Comparison of ENCODE assay signal across 33 cellular contexts in the genomic region with DNA sequence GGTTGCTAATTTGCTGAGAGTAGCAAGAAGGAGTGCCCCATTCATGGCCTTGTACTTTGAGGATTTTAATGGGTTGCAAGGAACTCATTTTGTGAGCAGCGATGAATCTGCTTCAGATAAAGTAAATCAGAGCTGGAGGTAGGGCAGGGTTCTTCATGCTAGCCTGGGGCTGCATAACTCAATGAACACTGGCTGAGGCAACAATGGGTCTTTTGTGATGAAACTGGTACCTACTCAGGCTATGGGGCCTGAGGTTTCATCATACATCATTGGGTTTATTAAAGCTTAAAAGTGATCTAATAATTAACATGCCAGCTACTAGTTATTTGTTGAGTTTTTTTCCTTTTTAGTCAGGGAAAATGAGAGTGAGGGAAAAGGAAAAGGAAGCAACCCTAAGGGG.
"Had no signal": no experiment of that assay in that cellular context is flagged by ENCODE, and none has a peak within 500 bp of the region (broad histone marks: within the 10 kb centered on the region; RNA-seq: fewer than 3 reads in every experiment).

No MANE protein-coding gene starts in this region.

- H3K9me3 ChIP-seq: left lung, mucosa of descending colon, sigmoid colon, stomach, thyroid gland, upper lobe of left lung, vagina had no signal

- DNase-seq: activated CD4-positive, alpha-beta T cell treated with anti-CD3 and anti-CD28 coated beads for 48 hours; activated CD4-positive, alpha-beta T cell treated with anti-CD3 and anti-CD28 coated beads, Interleukin-2, amount 50 U/mL, for 48 hours; activated CD8-positive, alpha-beta memory T cell treated with anti-CD3 and anti-CD28 coated beads for 24 hours; activated effector memory CD4-positive, alpha-beta T cell treated with Interleukin-2 at 50 U/mL for 16 hours; activated naive CD4-positive, alpha-beta T cell treated with Interleukin-2 at 50 U/mL for 16 hours; activated naive CD8-positive, alpha-beta T cell treated with anti-CD3 and anti-CD28 coated beads for 36 hours; adrenal gland; aorta; brain microvascular endothelial cell; caudate nucleus; cortex of kidney; esophagus squamous epithelium; head of caudate nucleus; hypothalamus; immature natural killer cell; left lung; lower lobe of right lung; mesendoderm; mucosa of descending colon; retina; sigmoid colon; small intestine; stimulated activated CD4-positive, alpha-beta T cell treated with anti-CD3 and anti-CD28 coated beads, Interleukin-1b, Interleukin-23, amount 100 ng/mL, for 48 hours; stimulated activated naive B cell treated with anti-CD40 and anti-IgM and Interleukin-4, amounts not matched to agents 10 μg/mL and 1 μg/mL and 100 μg/mL, for 72 hours; stomach; T-cell; thyroid gland; upper lobe of left lung had no signal

- H3K27ac ChIP-seq: adrenal gland, brain microvascular endothelial cell, esophagus squamous epithelium, gastroesophageal sphincter, left lung, lower lobe of right lung, sigmoid colon, stomach, thyroid gland, upper lobe of left lung, vagina had no signal

- H3K27me3 ChIP-seq: adrenal gland, brain microvascular endothelial cell, gastroesophageal sphincter, left lung, sigmoid colon, thyroid gland, upper lobe of left lung, vagina had no signal

- H3K4me3 ChIP-seq: adrenal gland, esophagus squamous epithelium, gastroesophageal sphincter, left lung, lower lobe of right lung, mucosa of descending colon, sigmoid colon, stomach, thyroid gland, upper lobe of left lung, vagina had no signal

- H3K4me3 Mint-ChIP-seq: activated naive CD8-positive, alpha-beta T cell treated with anti-CD3 and anti-CD28 coated beads for 36 hours; immature natural killer cell; natural killer cell treated with Interleukin-12 subunit alpha and Interleukin-12 subunit beta and Interleukin-15 and Interleukin-18, amount 100 ng/mL, for 72 hours; stimulated activated naive B cell treated with anti-CD40 and anti-IgM and Interleukin-4, amounts not matched to agents 10 μg/mL and 1 μg/mL and 100 μg/mL, for 72 hours; T-cell had no signal

- H3K4me1 Mint-ChIP-seq: activated naive CD8-positive, alpha-beta T cell treated with anti-CD3 and anti-CD28 coated beads for 36 hours; immature natural killer cell; stimulated activated naive B cell treated with anti-CD40 and anti-IgM and Interleukin-4, amounts not matched to agents 10 μg/mL and 1 μg/mL and 100 μg/mL, for 72 hours; T-cell had no signal

- H3K9me3 Mint-ChIP-seq: natural killer cell treated with Interleukin-12 subunit alpha and Interleukin-12 subunit beta and Interleukin-15 and Interleukin-18, amount 100 ng/mL, for 72 hours had no signal

- H3K36me3 ChIP-seq: adrenal gland, brain microvascular endothelial cell, esophagus squamous epithelium, gastroesophageal sphincter, left lung, lower lobe of right lung, sigmoid colon, stomach, thyroid gland, upper lobe of left lung, vagina had no signal

- ATAC-seq: activated CD4-positive, CD25-positive, alpha-beta regulatory T cell treated with anti-CD3 and anti-CD28 coated beads, Interleukin-2, amount 50 U/mL, for 24 hours; gastroesophageal sphincter; left lung; lower lobe of right lung; mucosa of descending colon; natural killer cell treated with Interleukin-12 subunit alpha and Interleukin-12 subunit beta and Interleukin-15 and Interleukin-18, amount 100 ng/mL, for 72 hours; stimulated activated naive B cell treated with anti-CD40 and anti-IgM and Interleukin-4, amounts not matched to agents 10 μg/mL and 1 μg/mL and 100 μg/mL, for 72 hours; T-cell had no signal

- H3K27ac Mint-ChIP-seq: activated naive CD8-positive, alpha-beta T cell treated with anti-CD3 and anti-CD28 coated beads for 36 hours; immature natural killer cell; natural killer cell treated with Interleukin-12 subunit alpha and Interleukin-12 subunit beta and Interleukin-15 and Interleukin-18, amount 100 ng/mL, for 72 hours; progenitor cell of endocrine pancreas; stimulated activated naive B cell treated with anti-CD40 and anti-IgM and Interleukin-4, amounts not matched to agents 10 μg/mL and 1 μg/mL and 100 μg/mL, for 72 hours; T-cell had no signal

- H3K4me1 ChIP-seq: adrenal gland, esophagus squamous epithelium, gastroesophageal sphincter, left lung, lower lobe of right lung, sigmoid colon, stomach, thyroid gland, upper lobe of left lung, vagina had no signal

- H3K36me3 Mint-ChIP-seq: immature natural killer cell had no signal
